Comparison of ENCODE assay signal across 20 cellular contexts in genomic region chr20:39309458-39309857, GRCh38.
DNase-seq lines count a peak whose midpoint lies in the region; ATAC-seq, FAIRE-seq and TF ChIP-seq lines count a peak whose summit lies in the region.
"Had no signal": no experiment of that assay in that cellular context is flagged by ENCODE, and none has a peak within 500 bp of the region (broad histone marks: within the 10 kb centered on the region; RNA-seq: fewer than 3 reads in every experiment).

No MANE protein-coding gene starts in this region.

- H3K9ac ChIP-seq in Karpas-422 (ENCODE audit: low read length) = no peak overlapping the region
- no peak overlapping the region for H3K9ac ChIP-seq in SK-N-SH

- H3K36me3 ChIP-seq in Karpas-422 (ENCODE audit: insufficient read depth, low read length) = no peaks in the 10 kb centered on the region
- no peaks in the 10 kb centered on the region for H3K36me3 ChIP-seq in SK-N-SH (replicated peaks in 1 of 2; ENCODE audit: control insufficient read depth in 1 of 2, insufficient read depth in 2 of 2, low read length in 1 of 2)
- H3K36me3 ChIP-seq in small intestine (ENCODE audit: control insufficient read depth in 2 of 2, insufficient read depth in 2 of 2, low read length in 2 of 2) = no peaks in the 10 kb centered on the region
- H3K36me3 ChIP-seq: HAP-1 had no signal

- no peak overlapping the region for H3K27ac Mint-ChIP-seq in WTC11
- no peak overlapping the region for H3K27ac Mint-ChIP-seq in stimulated activated naive B cell treated with anti-CD40 and anti-IgM and Interleukin-4, amounts not matched to agents 10 μg/mL and 1 μg/mL and 100 μg/mL, for 72 hours
- H3K27ac Mint-ChIP-seq: CD8-positive, alpha-beta T cell; HFFc6 had no signal

- no peaks in the 10 kb centered on the region for H3K9me2 ChIP-seq in Karpas-422 (replicated peaks; ENCODE audit: insufficient read depth, low read length)
- H3K9me2 ChIP-seq in SK-N-SH = no peaks in the 10 kb centered on the region

- H3K9me3 ChIP-seq in Karpas-422 (ENCODE audit: low read length) (no peaks in the 10 kb centered on the region), SK-N-SH (no peaks in the 10 kb centered on the region), small intestine (ENCODE audit: control insufficient read depth, low read depth) (no peaks in the 10 kb centered on the region)
- H3K9me3 ChIP-seq: A549, HAP-1 had no signal

- no peaks in the 10 kb centered on the region for H3K27me3 ChIP-seq in Karpas-422 (ENCODE audit: low read length)
- no peaks in the 10 kb centered on the region for H3K27me3 ChIP-seq in SK-N-SH (ENCODE audit: insufficient read depth)
- no peaks in the 10 kb centered on the region for H3K27me3 ChIP-seq in small intestine (ENCODE audit: control insufficient read depth in 2 of 2, insufficient read depth in 2 of 2, low read length in 2 of 2)

- H2AFZ ChIP-seq in Karpas-422 (ENCODE audit: low read length) = no peak overlapping the region
- no peak overlapping the region for H2AFZ ChIP-seq in SK-N-SH (ENCODE audit: low read depth)

- ATAC-seq in GM18868 (IDR thresholded peaks at IDR 0.05; ENCODE audit: unreplicated experiment) (peak; percentile 70), WTC11 (no peak), sciatic nerve (no peak)
- peak; percentile 49 to 65 for ATAC-seq in stimulated activated naive B cell treated with anti-CD40 and anti-IgM and Interleukin-4, amounts not matched to agents 10 μg/mL and 1 μg/mL and 100 μg/mL, for 72 hours (replicated peaks)
- ATAC-seq: A549; CD8-positive, alpha-beta T cell had no signal

- FAIRE-seq in small intestine (lab: Jason Lieb, UNC) = no peak
- FAIRE-seq: A549, D721Med, GM18507 had no signal

- H3K4me1 Mint-ChIP-seq in WTC11 = peaks cover 22% of the 10 kb centered on the region
- peaks cover 6 to 9% of the 10 kb centered on the region in 2 donors for H3K4me1 Mint-ChIP-seq in stimulated activated naive B cell treated with anti-CD40 and anti-IgM and Interleukin-4, amounts not matched to agents 10 μg/mL and 1 μg/mL and 100 μg/mL, for 72 hours
- H3K4me1 Mint-ChIP-seq: CD14-positive monocyte had no signal

- no peak overlapping the region for H3K4me3 ChIP-seq in Karpas-422 (ENCODE audit: low read length)
- H3K4me3 ChIP-seq in SK-N-SH (ENCODE audit: low read depth in 2 of 2, low read length in 1 of 2) = no peak overlapping the region
- H3K4me3 ChIP-seq in small intestine (ENCODE audit: low read depth in 1 of 2, low read length in 2 of 2) = no peak overlapping the region
- H3K4me3 ChIP-seq: A549, HAP-1 had no signal

- H3K27ac ChIP-seq in Karpas-422 (ENCODE audit: low read length) = no peak overlapping the region
- no peak overlapping the region for H3K27ac ChIP-seq in SK-N-SH (ENCODE audit: low read depth in 2 of 2, low read length in 1 of 2)
- no peak overlapping the region for H3K27ac ChIP-seq in small intestine (ENCODE audit: low read depth in 1 of 2, low read length in 1 of 2)
- H3K27ac ChIP-seq: A549 had no signal

- intact Hi-C loops in sciatic nerve (cut with DNase I) = no loop called here

- H4K20me1 ChIP-seq in Karpas-422 (ENCODE audit: insufficient read depth, low read depth, low read length) = no peaks in the 10 kb centered on the region
- H4K20me1 ChIP-seq in SK-N-SH (ENCODE audit: insufficient read depth) = no peaks in the 10 kb centered on the region

- H3K9me3 Mint-ChIP-seq in WTC11 = peaks cover 14% of the 10 kb centered on the region
- peaks cover 4 to 6% of the 10 kb centered on the region in 2 donors for H3K9me3 Mint-ChIP-seq in stimulated activated naive B cell treated with anti-CD40 and anti-IgM and Interleukin-4, amounts not matched to agents 10 μg/mL and 1 μg/mL and 100 μg/mL, for 72 hours

- no peaks in the 10 kb centered on the region; the same call in 1 of the 2 replicates for H3K27me3 Mint-ChIP-seq in WTC11 (ENCODE audit: low read depth)
- peaks cover 0 to 13% of the 10 kb centered on the region in 2 donors for H3K27me3 Mint-ChIP-seq in stimulated activated naive B cell treated with anti-CD40 and anti-IgM and Interleukin-4, amounts not matched to agents 10 μg/mL and 1 μg/mL and 100 μg/mL, for 72 hours

- H3F3A ChIP-seq in SK-N-SH (replicated peaks; ENCODE audit: insufficient read depth) = no peaks in the 10 kb centered on the region

- H3K4me3 Mint-ChIP-seq in WTC11 = no peak overlapping the region
- H3K4me3 Mint-ChIP-seq in stimulated activated naive B cell treated with anti-CD40 and anti-IgM and Interleukin-4, amounts not matched to agents 10 μg/mL and 1 μg/mL and 100 μg/mL, for 72 hours = no peak overlapping the region
- H3K4me3 Mint-ChIP-seq: CD14-positive monocyte; CD8-positive, alpha-beta T cell; HFFc6 had no signal

- peaks cover 11% of the 10 kb centered on the region for H3K36me3 Mint-ChIP-seq in WTC11
- no peaks in the 10 kb centered on the region for H3K36me3 Mint-ChIP-seq in stimulated activated naive B cell treated with anti-CD40 and anti-IgM and Interleukin-4, amounts not matched to agents 10 μg/mL and 1 μg/mL and 100 μg/mL, for 72 hours
- H3K36me3 Mint-ChIP-seq: CD14-positive monocyte; CD8-positive, alpha-beta T cell had no signal

- H3K4me2 ChIP-seq in Karpas-422 (ENCODE audit: low read depth, low read length, poor library complexity, severe bottlenecking) (no peak overlapping the region), SK-N-SH (no peak overlapping the region)
- H3K4me2 ChIP-seq: A549 had no signal

- no peak for TF ChIP-seq EP300 in SK-N-SH (IDR thresholded peaks at IDR 0.05; ENCODE audit: borderline replicate concordance in 1 of 2, low read depth in 1 of 2, low read length in 1 of 2)

- CTCF ChIA-PET in WTC11 (lab: Charles Lee) = no interaction called here
- CTCF ChIA-PET in SK-N-SH (lab: Yijun Ruan, JAX) = interaction anchor here (1.5 kb wide), 1 partner anchor 16 kb away, joined by 3 read pairs; no protein-coding TSS in a partner anchor

- H3K4me1 ChIP-seq in Karpas-422 (ENCODE audit: low read length) (peaks cover 18% of the 10 kb centered on the region), SK-N-SH (ENCODE audit: control insufficient read depth in 1 of 2, insufficient read depth in 2 of 2, low read depth in 1 of 2, low read length in 1 of 2) (no peaks in the 10 kb centered on the region; a peak in 1 of 4 replicates), small intestine (ENCODE audit: control insufficient read depth in 2 of 2, insufficient read depth in 1 of 2, low read depth in 1 of 2, low read length in 1 of 2) (no peaks in the 10 kb centered on the region)
- H3K4me1 ChIP-seq: A549, HAP-1 had no signal

- DNase-seq in Karpas-422 (peak; percentile 53), WTC11 (ENCODE audit: low spot score) (no peak), HCEC 1CT (no peak), sciatic nerve (ENCODE audit: low spot score) (no peak), SK-N-SH (no peak), small intestine (no peak)
- no peak for DNase-seq in stimulated activated naive B cell treated with anti-CD40 and anti-IgM and Interleukin-4, amounts not matched to agents 10 μg/mL and 1 μg/mL and 100 μg/mL, for 72 hours
- DNase-seq: CD8-positive, alpha-beta T cell; COR-L47; DMS153; DMS79 treated with DMSO at 0.1 percent for 48 hours; GDM1; GOT3; HFFc6 had no signal

- TF ChIP-seq CTCF in WTC11 (IDR thresholded peaks at IDR 0.05) (no peak), SK-N-SH (IDR thresholded peaks at IDR 0.05) (no peak)

- POLR2A ChIA-PET in WTC11 (lab: Charles Lee) (no interaction called here), SK-N-SH (lab: Yijun Ruan, JAX) (no interaction called here)

- H3K79me2 ChIP-seq in Karpas-422 (ENCODE audit: low read length) (no peaks in the 10 kb centered on the region), SK-N-SH (ENCODE audit: insufficient read depth) (no peaks in the 10 kb centered on the region)

- TF ChIP-seq RAD21 in SK-N-SH (IDR thresholded peaks at IDR 0.05; ENCODE audit: low read length) = no peak

TF ChIP-seq in WTC11, 78 proteins besides CTCF, POLR2A, EP300 and RAD21:
- TF ChIP-seq ZNF512 (CRISPR knock-in tag; IDR thresholded peaks at IDR 0.05; ENCODE audit: borderline replicate concordance) (no peak), ZNF423 (CRISPR knock-in tag; IDR thresholded peaks at IDR 0.05) (0 out of 2 replicates have a peak, but pooled peaks have one; percentile 3)
TF ChIP-seq in WTC11: peak in this region for 1.

TF ChIP-seq in SK-N-SH, 30 proteins besides CTCF, POLR2A, EP300 and RAD21 (continues in another document):
- TF ChIP-seq RCOR1 (IDR thresholded peaks at IDR 0.05; ENCODE audit: low read length) (no peak), TCF12 (IDR thresholded peaks at IDR 0.05) (no peak), ELF1 (IDR thresholded peaks at IDR 0.05) (no peak), EZH2phosphoT487 (IDR thresholded peaks at IDR 0.05; ENCODE audit: borderline replicate concordance, low read depth) (no peak), GATA2 (CRISPR knock-in tag; IDR thresholded peaks at IDR 0.05) (no peak), YY1 (IDR thresholded peaks at IDR 0.05; ENCODE audit: low read depth) (no peak), REST (IDR thresholded peaks at IDR 0.05; ENCODE audit: low read depth, low read length) (no peak), TEAD4 (IDR thresholded peaks at IDR 0.05; ENCODE audit: borderline replicate concordance, insufficient read depth) (no peak), CHD2 (IDR thresholded peaks at IDR 0.05; ENCODE audit: low read length, partially characterized antibody) (no peak), RXRA (IDR thresholded peaks at IDR 0.05; ENCODE audit: borderline replicate concordance, low read depth) (no peak), TAF1 (IDR thresholded peaks at IDR 0.05; ENCODE audit: borderline replicate concordance, low read depth, low read length) (no peak)

Comparison
In these comparisons a context has a peak if more than half of its experiments do, and no peak if none do; other contexts are left out.
1. ATAC-seq: peak in GM18868 (single experiment) and stimulated activated naive B cell treated with anti-CD40 and anti-IgM and Interleukin-4, amounts not matched to agents 10 μg/mL and 1 μg/mL and 100 μg/mL, for 72 hours (2 of 2); none in WTC11 (single experiment) and sciatic nerve (single experiment).